ENCODE assay signal across 16 cellular contexts in genomic region chr18:7890078-7890477, GRCh38.
A peak's percentile ranks its signal among the peaks of the same experiment; 100 is the strongest.
DNase-seq lines count a peak whose midpoint lies in the region; ATAC-seq, FAIRE-seq and TF ChIP-seq lines count a peak whose summit lies in the region.
"Had no signal": no experiment of that assay in that cellular context is flagged by ENCODE, and none has a peak within 500 bp of the region (broad histone marks: within the 10 kb centered on the region; RNA-seq: fewer than 3 reads in every experiment).

No MANE protein-coding gene starts in this region.

- no peaks in the 10 kb centered on the region for H3K36me3 ChIP-seq in aorta (ENCODE audit: control insufficient read depth in 1 of 2, insufficient read depth in 2 of 2, low read length in 1 of 2)

- peak; percentile 52 for ATAC-seq in aorta (ENCODE audit: low FRiP score)
- no peak for ATAC-seq in HG02610 (IDR thresholded peaks at IDR 0.05; ENCODE audit: unreplicated experiment)
- ATAC-seq: GM12878, GM23338 had no signal

- H3K27ac Mint-ChIP-seq in brain: peak overlapping the region in 3 of 5 experiments; percentile 12 to 57 (median 28)
- H3K27ac Mint-ChIP-seq: B cell; CD4-positive, alpha-beta T cell; GM23338 had no signal

- peaks cover 0 to 4% of the 10 kb centered on the region in 2 donors for H3K4me1 ChIP-seq in aorta (ENCODE audit: control insufficient read depth in 1 of 2, insufficient read depth in 2 of 2, low read length in 2 of 2)

- WGBS in aorta, 2 donors: 1 to 10% methylated on average over 2 of the region's 2 CpGs

- peaks cover 6% of the 10 kb centered on the region for H3K36me3 Mint-ChIP-seq in brain

- H3K27me3 ChIP-seq in aorta (ENCODE audit: control insufficient read depth in 1 of 2, insufficient read depth in 2 of 2, low read length in 1 of 2): no peaks in the 10 kb centered on the region

- no peak overlapping the region for H3K4me3 Mint-ChIP-seq in brain
- H3K4me3 Mint-ChIP-seq: B cell; CD4-positive, alpha-beta T cell; GM23338 had no signal

- FAIRE-seq in islet of Langerhans (lab: Jason Lieb, UNC): peak; percentile 13
- FAIRE-seq: GM12878, GM18507 had no signal

- no peaks in the 10 kb centered on the region for H3K9me3 Mint-ChIP-seq in brain
- H3K9me3 Mint-ChIP-seq: CD4-positive, alpha-beta T cell; GM23338 had no signal

- peak; percentile 45 for DNase-seq in NCI-H82 (lab: John Stamatoyannopoulos, UW)
- no peak for DNase-seq in NCI-H82 treated with DMSO at 0.1 percent for 48 hours (lab: John Stamatoyannopoulos, UW; ENCODE audit: unreplicated experiment)
- DNase-seq in aorta: no peak
- no peak for DNase-seq in cerebellar cortex (ENCODE audit: low spot score)
- no peak for DNase-seq in globus pallidus (ENCODE audit: low spot score)
- DNase-seq: C1 segment of cervical spinal cord; CD4-positive, alpha-beta T cell; DMS79; H7 had no signal

- TF ChIP-seq CTCF in brain (conservative IDR thresholded peaks at IDR 0.05): no peak

- H3K4me3 ChIP-seq in aorta (ENCODE audit: low read length in 2 of 2): no peak overlapping the region
- H3K4me3 ChIP-seq: GM12878, GM23338 had no signal

- H3K9me3 ChIP-seq in aorta (ENCODE audit: control insufficient read depth, low read length): no peaks in the 10 kb centered on the region

- intact Hi-C loops in aorta (cut with DNase I): no loop called here

- H3K4me1 Mint-ChIP-seq in brain: peaks cover 31% of the 10 kb centered on the region
- H3K4me1 Mint-ChIP-seq: B cell had no signal

- no peaks in the 10 kb centered on the region for H3K27me3 Mint-ChIP-seq in brain
- H3K27me3 Mint-ChIP-seq: B cell; CD4-positive, alpha-beta T cell had no signal

- no peak overlapping the region for H3K27ac ChIP-seq in aorta (ENCODE audit: low read depth in 1 of 2, low read length in 2 of 2)
